Comparison of ENCODE assay signal across 14 cellular contexts in the genomic region with DNA sequence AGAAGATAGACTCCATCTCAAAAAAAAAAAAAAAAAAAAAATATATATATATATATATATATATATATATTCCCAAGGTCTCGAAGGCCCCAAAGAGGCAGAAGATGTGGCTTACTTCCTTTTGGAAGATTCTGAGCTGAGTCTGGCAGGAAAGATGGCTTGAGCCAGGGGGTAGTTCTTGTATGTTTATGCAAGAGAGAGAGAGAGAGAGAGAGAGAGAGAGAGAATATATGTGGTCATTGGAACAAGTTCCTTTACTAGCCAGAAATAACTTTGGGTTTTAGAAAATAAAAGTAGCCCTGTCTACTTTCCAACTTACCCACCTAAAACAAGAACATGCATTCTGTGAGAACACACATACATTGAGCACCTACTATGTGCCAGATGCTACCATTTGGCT. TPM values are rescaled to one million over a fixed set of nuclear protein-coding genes. Genes with fewer than 3 reads are reported as not detected.
DNase-seq lines count a peak whose midpoint lies in the region; ATAC-seq and TF ChIP-seq lines count a peak whose summit lies in the region.
"Had no signal": no experiment of that assay in that cellular context is flagged by ENCODE, and none has a peak within 500 bp of the region (broad histone marks: within the 10 kb centered on the region; RNA-seq: fewer than 3 reads in every experiment).

No MANE protein-coding gene starts in this region.

- H3K36me3 ChIP-seq in endodermal cell (ENCODE audit: control insufficient read depth, insufficient read depth, low read length): no peaks in the 10 kb centered on the region
- no peaks in the 10 kb centered on the region for H3K36me3 ChIP-seq in Caco-2 (ENCODE audit: control insufficient read depth, insufficient read depth, low read length)
- no peaks in the 10 kb centered on the region for H3K36me3 ChIP-seq in Peyer's patch

- H3K4me1 Mint-ChIP-seq in endodermal cell (peaks cover 19% of the 10 kb centered on the region), mesothelial cell of epicardium (peaks cover 60% of the 10 kb centered on the region), Caco-2 (ENCODE audit: low read depth, unreplicated experiment) (peaks cover 14% of the 10 kb centered on the region)
- H3K4me1 Mint-ChIP-seq: activated naive CD4-positive, alpha-beta T cell treated with anti-CD3 and anti-CD28 coated beads, Interleukin-2, amount 10 ng/mL, durations not matched to agents 7 days and 5 days had no signal

- 95% methylated on average over 1 of the region's 1 CpG; no CpG with 5 or more reads in 1 of the 2 experiments for WGBS in endodermal cell (ENCODE audit: insufficient coverage in 1 of 2, insufficient read length in 1 of 2), 2 experiments

- H3K36me3 Mint-ChIP-seq in endodermal cell (ENCODE audit: low read depth): no peaks in the 10 kb centered on the region
- H3K36me3 Mint-ChIP-seq in mesothelial cell of epicardium: no peaks in the 10 kb centered on the region
- H3K36me3 Mint-ChIP-seq in Caco-2 (ENCODE audit: insufficient read depth, unreplicated experiment): peaks cover 4% of the 10 kb centered on the region
- H3K36me3 Mint-ChIP-seq: activated naive CD4-positive, alpha-beta T cell treated with anti-CD3 and anti-CD28 coated beads, Interleukin-2, amount 10 ng/mL, durations not matched to agents 7 days and 5 days had no signal

- BruUV-seq in Caco-2 (replicated peaks; lab: Mats Ljungman, UMichigan): no TSS peak

- no peak overlapping the region for H3K9ac ChIP-seq in endodermal cell (ENCODE audit: extremely low read depth, low read length, poor library complexity, severe bottlenecking)

- H3K9me3 Mint-ChIP-seq in endodermal cell (no peaks in the 10 kb centered on the region), mesothelial cell of epicardium (no peaks in the 10 kb centered on the region), Caco-2 (ENCODE audit: unreplicated experiment) (no peaks in the 10 kb centered on the region)
- H3K9me3 Mint-ChIP-seq: activated naive CD4-positive, alpha-beta T cell treated with anti-CD3 and anti-CD28 coated beads, Interleukin-2, amount 10 ng/mL, durations not matched to agents 7 days and 5 days had no signal

- intact Hi-C loops in Caco-2 (cut with micrococcal nuclease; ENCODE audit: unreplicated experiment): loop anchor here (5.0 kb wide), 1 partner anchor 83 kb away; no protein-coding TSS in a partner anchor

- POLR2A ChIA-PET in Caco-2 (lab: Charles Lee): no interaction called here

- DNase-seq in AG08396 (ENCODE audit: low spot score): peak; percentile 57
- DNase-seq in MV-4-11 (lab: John Stamatoyannopoulos, UW): peak; percentile 57
- no peak for DNase-seq in endodermal cell
- DNase-seq in mesothelial cell of epicardium (ENCODE audit: low spot score in 2 of 2, unreplicated experiment in 2 of 2): no peak
- no peak for DNase-seq in Caco-2
- no peak for DNase-seq in germinal center (ENCODE audit: low spot score)
- no peak for DNase-seq in Peyer's patch
- DNase-seq: activated naive CD4-positive, alpha-beta T cell treated with anti-CD3 and anti-CD28 coated beads, Interleukin-2, amount 10 ng/mL, durations not matched to agents 7 days and 5 days; GF-D8; left ventricle myocardium superior; NCI-H2107; psoas muscle; RPMI8226 had no signal

- no peak for TF ChIP-seq POLR2A in Peyer's patch (IDR thresholded peaks at IDR 0.05)

- H3K4me3 Mint-ChIP-seq in endodermal cell (no peak overlapping the region), mesothelial cell of epicardium (no peak overlapping the region), Caco-2 (ENCODE audit: unreplicated experiment) (no peak overlapping the region)
- H3K4me3 Mint-ChIP-seq: activated naive CD4-positive, alpha-beta T cell treated with anti-CD3 and anti-CD28 coated beads, Interleukin-2, amount 10 ng/mL, durations not matched to agents 7 days and 5 days had no signal

- CTCF ChIA-PET in Caco-2 (lab: Charles Lee): no interaction called here

- H3K27me3 ChIP-seq in endodermal cell (ENCODE audit: control insufficient read depth, insufficient read depth, low read length, poor library complexity, severe bottlenecking) (no peaks in the 10 kb centered on the region), Caco-2 (replicated peaks; ENCODE audit: control insufficient read depth, insufficient read depth, low read length) (no peaks in the 10 kb centered on the region), Peyer's patch (no peaks in the 10 kb centered on the region)

- H3K9me3 ChIP-seq in endodermal cell (ENCODE audit: control insufficient read depth, low read length): no peaks in the 10 kb centered on the region
- no peaks in the 10 kb centered on the region for H3K9me3 ChIP-seq in Caco-2
- no peaks in the 10 kb centered on the region for H3K9me3 ChIP-seq in Peyer's patch
- H3K9me3 ChIP-seq: psoas muscle had no signal

- ATAC-seq in GM19455 (IDR thresholded peaks at IDR 0.05; ENCODE audit: unreplicated experiment): no peak
- ATAC-seq: left ventricle myocardium superior, psoas muscle had no signal

- H3K4me3 ChIP-seq in endodermal cell (ENCODE audit: low read length): no peak overlapping the region
- H3K4me3 ChIP-seq in Caco-2 (ENCODE audit: low read depth, low read length): no peak overlapping the region
- no peak overlapping the region for H3K4me3 ChIP-seq in Peyer's patch
- H3K4me3 ChIP-seq: psoas muscle had no signal

- H3K27me3 Mint-ChIP-seq in endodermal cell (ENCODE audit: insufficient read depth): no peaks in the 10 kb centered on the region
- H3K27me3 Mint-ChIP-seq in mesothelial cell of epicardium (ENCODE audit: low read depth): no peaks in the 10 kb centered on the region
- H3K27me3 Mint-ChIP-seq in Caco-2 (ENCODE audit: insufficient read depth, unreplicated experiment): no peaks in the 10 kb centered on the region

- H3K27ac Mint-ChIP-seq in endodermal cell (peak overlapping the region; percentile 13), mesothelial cell of epicardium (peak overlapping the region; percentile 69), Caco-2 (ENCODE audit: unreplicated experiment) (no peak overlapping the region)
- H3K27ac Mint-ChIP-seq: activated naive CD4-positive, alpha-beta T cell treated with anti-CD3 and anti-CD28 coated beads, Interleukin-2, amount 10 ng/mL, durations not matched to agents 7 days and 5 days had no signal

- TF ChIP-seq CTCF in endodermal cell (conservative IDR thresholded peaks at IDR 0.05) (no peak), mesothelial cell of epicardium (IDR thresholded peaks at IDR 0.05; ENCODE audit: unreplicated experiment) (no peak), Caco-2 (IDR thresholded peaks at IDR 0.05; ENCODE audit: insufficient read depth in 1 of 2, low read depth in 1 of 2, low read length in 1 of 2, severe bottlenecking in 1 of 2, unreplicated experiment in 1 of 2) (no peak), Peyer's patch (IDR thresholded peaks at IDR 0.05) (no peak)

- H3K27ac ChIP-seq in endodermal cell (ENCODE audit: low read depth, low read length) (no peak overlapping the region), Peyer's patch (peak overlapping the region in 1 of 4 donors; percentile 58)
- H3K27ac ChIP-seq: psoas muscle had no signal

- H3K4me1 ChIP-seq in endodermal cell (ENCODE audit: control insufficient read depth, insufficient read depth, low read length) (no peaks in the 10 kb centered on the region), Caco-2 (peaks cover 11% of the 10 kb centered on the region), Peyer's patch (peaks cover 0 to 35% (median 0%) of the 10 kb centered on the region in 4 donors)
- H3K4me1 ChIP-seq: psoas muscle had no signal

RNA-seq across cellular contexts. Expression of gene NCS1, which starts 17.6 kb away (rescaled TPM):
- total RNA-seq in endodermal cell (10 to 100 TPM; 40.6 to 47.7 TPM), mesothelial cell of epicardium (44.7 to 47.1 TPM (median 44.8 TPM) in 3 replicates), Caco-2 (2022) (18.2 and 19.1 TPM in 2 replicates), Peyer's patch (1 to 10 TPM in 3 of 4 donors, under 1 TPM in 1; 0.70 to 6.6 (median 4.1) TPM)
- 26.5 TPM for polyA plus RNA-seq in endodermal cell (2013, experiment 1 of 2)
- 28.0 TPM for polyA plus RNA-seq in endodermal cell (2013, experiment 2 of 2)

Comparison
In these comparisons a context has a peak if more than half of its experiments do, and no peak if none do; other contexts are left out.
1. DNase-seq: peak in AG08396 (single experiment) and MV-4-11 (single experiment); none in endodermal cell (single experiment), mesothelial cell of epicardium (0 of 2), Caco-2 (0 of 2), germinal center (single experiment) and Peyer's patch (0 of 3).